19 cellular contexts compared by ENCODE assay signal in the genomic region with DNA sequence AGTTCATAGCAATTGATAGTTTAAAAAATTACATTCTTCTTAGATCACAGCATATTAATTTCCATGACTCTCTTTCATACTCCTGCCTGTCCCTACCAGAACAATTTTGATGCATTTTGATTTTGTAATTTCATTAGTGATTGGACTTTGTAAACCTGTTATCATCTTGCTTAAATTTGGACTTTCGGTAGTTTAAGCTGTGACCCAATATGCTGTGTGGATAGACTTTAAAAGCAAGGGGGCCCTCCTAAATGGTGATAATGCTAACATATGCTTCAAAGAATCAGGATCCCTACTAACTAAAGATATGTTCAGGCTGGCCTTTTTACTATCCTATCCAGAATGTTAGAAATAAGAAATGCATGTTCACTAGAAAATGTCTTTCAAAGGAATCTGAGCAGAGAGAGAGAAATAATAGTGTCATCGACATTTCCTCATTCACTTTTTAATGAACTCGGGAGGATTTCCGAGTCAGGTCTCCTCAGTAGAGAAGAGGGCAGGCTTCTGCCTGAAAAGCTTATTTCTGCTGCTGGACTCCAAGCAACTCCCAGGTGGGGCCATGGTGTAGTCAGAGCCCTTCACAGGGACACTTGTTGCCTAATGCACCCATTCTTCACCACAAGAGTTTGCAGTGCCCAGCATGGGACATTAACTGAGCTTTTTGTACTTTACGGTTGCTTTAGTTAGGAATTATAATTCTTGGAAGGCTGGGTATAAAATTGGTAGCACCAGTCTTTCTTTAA. TPM values are rescaled to one million over a fixed set of nuclear protein-coding genes. Genes with fewer than 3 reads are reported as not detected.
DNase-seq lines count a peak whose midpoint lies in the region; ATAC-seq, FAIRE-seq and TF ChIP-seq lines count a peak whose summit lies in the region.
"Had no signal": no experiment of that assay in that cellular context is flagged by ENCODE, and none has a peak within 500 bp of the region (broad histone marks: within the 10 kb centered on the region; RNA-seq: fewer than 3 reads in every experiment).

No MANE protein-coding gene starts in this region.

- no peaks in the 10 kb centered on the region for H3K79me2 ChIP-seq in HepG2 (ENCODE audit: insufficient read depth, low read length)

- H3K9me3 Mint-ChIP-seq in glutamatergic neuron (ENCODE audit: unreplicated experiment): peaks cover 6% of the 10 kb centered on the region
- H3K9me3 Mint-ChIP-seq in activated CD8-positive, alpha-beta memory T cell treated with anti-CD3 and anti-CD28 coated beads, Interleukin-2, amount 10 ng/mL, durations not matched to agents 7 days and 5 days (ENCODE audit: low read depth): no peaks in the 10 kb centered on the region
- H3K9me3 Mint-ChIP-seq: CD14-positive monocyte; CD8-positive, alpha-beta T cell had no signal

- no peak for TF ChIP-seq EP300 in HepG2 (IDR thresholded peaks at IDR 0.05; ENCODE audit: low read depth in 2 of 2, low read length in 2 of 2)
- TF ChIP-seq EP300 in HepG2 (CRISPR knock-in tag; IDR thresholded peaks at IDR 0.05; ENCODE audit: borderline replicate concordance): no peak
- TF ChIP-seq EP300 in sigmoid colon (IDR thresholded peaks at IDR 0.05): no peak

- CTCF ChIA-PET in HepG2 (lab: Yijun Ruan, JAX; ENCODE audit: low intra/inter-chr PET ratio, low total read pairs): no interaction called here
- CTCF ChIA-PET in activated CD8-positive, alpha-beta memory T cell treated with anti-CD3 and anti-CD28 coated beads, Interleukin-2, amount 10 ng/mL, durations not matched to agents 7 days and 5 days (lab: Charles Lee): no interaction called here

- H3K4me3 ChIP-seq in HepG2 (replicated peaks in 1 of 3; ENCODE audit: insufficient read depth in 1 of 3, low read depth in 2 of 3, low read length in 3 of 3) (no peak overlapping the region), sigmoid colon (no peak overlapping the region)

- peak overlapping the region; percentile 12 for H3K27ac Mint-ChIP-seq in glutamatergic neuron (ENCODE audit: unreplicated experiment)
- H3K27ac Mint-ChIP-seq in activated CD8-positive, alpha-beta memory T cell treated with anti-CD3 and anti-CD28 coated beads, Interleukin-2, amount 10 ng/mL, durations not matched to agents 7 days and 5 days: no peak overlapping the region
- H3K27ac Mint-ChIP-seq: CD14-positive monocyte; CD8-positive, alpha-beta T cell had no signal

- H3K4me3 Mint-ChIP-seq in glutamatergic neuron (ENCODE audit: unreplicated experiment): no peak overlapping the region
- no peak overlapping the region for H3K4me3 Mint-ChIP-seq in activated CD8-positive, alpha-beta memory T cell treated with anti-CD3 and anti-CD28 coated beads, Interleukin-2, amount 10 ng/mL, durations not matched to agents 7 days and 5 days
- H3K4me3 Mint-ChIP-seq: CD14-positive monocyte; CD8-positive, alpha-beta T cell had no signal

- POLR2A ChIA-PET in HepG2 (lab: Yijun Ruan, JAX): no interaction called here

- H3K9ac ChIP-seq in HepG2 (ENCODE audit: insufficient read depth, low read depth, low read length): no peak overlapping the region

- BruUV-seq in HepG2 (replicated peaks; lab: Mats Ljungman, UMichigan): no TSS peak

- ATAC-seq in HepG2: peak; percentile 55; the same call in 2 of the 3 replicates
- ATAC-seq in activated CD8-positive, alpha-beta memory T cell treated with anti-CD3 and anti-CD28 coated beads, Interleukin-2, amount 10 ng/mL, durations not matched to agents 7 days and 5 days: no peak
- ATAC-seq: CD8-positive, alpha-beta T cell; HCT116 had no signal

- H3K36me3 ChIP-seq in HepG2 (replicated peaks in 1 of 2; ENCODE audit: control insufficient read depth in 1 of 2, insufficient read depth in 2 of 2, low read length in 2 of 2) (no peaks in the 10 kb centered on the region), sigmoid colon (no peaks in the 10 kb centered on the region)

- H3K36me3 Mint-ChIP-seq in glutamatergic neuron (ENCODE audit: unreplicated experiment): no peaks in the 10 kb centered on the region
- no peaks in the 10 kb centered on the region for H3K36me3 Mint-ChIP-seq in activated CD8-positive, alpha-beta memory T cell treated with anti-CD3 and anti-CD28 coated beads, Interleukin-2, amount 10 ng/mL, durations not matched to agents 7 days and 5 days
- H3K36me3 Mint-ChIP-seq: CD14-positive monocyte; CD8-positive, alpha-beta T cell had no signal

- H3K27me3 ChIP-seq in HepG2 (ENCODE audit: control insufficient read depth in 1 of 2, insufficient read depth in 2 of 2, low read length in 2 of 2) (no peaks in the 10 kb centered on the region), sigmoid colon (no peaks in the 10 kb centered on the region)

- no peak for TF ChIP-seq RAD21 in HepG2 (CRISPR knock-in tag; IDR thresholded peaks at IDR 0.05)

- no peak overlapping the region for H2AFZ ChIP-seq in HepG2 (ENCODE audit: low read length)

- H4K20me1 ChIP-seq in HepG2 (ENCODE audit: insufficient read depth, low read length): no peaks in the 10 kb centered on the region

- peaks cover 48% of the 10 kb centered on the region for H3K4me1 Mint-ChIP-seq in glutamatergic neuron (ENCODE audit: low read depth, unreplicated experiment)
- H3K4me1 Mint-ChIP-seq in activated CD8-positive, alpha-beta memory T cell treated with anti-CD3 and anti-CD28 coated beads, Interleukin-2, amount 10 ng/mL, durations not matched to agents 7 days and 5 days: peaks cover 3% of the 10 kb centered on the region
- H3K4me1 Mint-ChIP-seq: CD14-positive monocyte had no signal

- TF ChIP-seq POLR2A in HepG2 (IDR thresholded peaks at IDR 0.05; ENCODE audit: insufficient read depth in 1 of 2, low read depth in 2 of 2, low read length in 2 of 2) (no peak), sigmoid colon (IDR thresholded peaks at IDR 0.05) (no peak)

- peak; percentile 10 for DNase-seq in DMS 273 (lab: John Stamatoyannopoulos, UW; ENCODE audit: unreplicated experiment)
- DNase-seq in DMS 273 treated with DMSO at 0.1 percent for 48 hours (lab: John Stamatoyannopoulos, UW): no peak
- no peak for DNase-seq in glutamatergic neuron
- DNase-seq in HepG2 (ENCODE audit: low spot score): no peak
- no peak for DNase-seq in NCI-H2029 (lab: John Stamatoyannopoulos, UW)
- no peak for DNase-seq in sigmoid colon
- no peak for DNase-seq in activated CD8-positive, alpha-beta memory T cell treated with anti-CD3 and anti-CD28 coated beads, Interleukin-2, amount 10 ng/mL, durations not matched to agents 7 days and 5 days
- DNase-seq in kidney glomerular epithelial cell (lab: John Stamatoyannopoulos, UW): no peak
- DNase-seq: CD8-positive, alpha-beta T cell; COR-L47; DMS53; GF-D8; IMR-90 had no signal

- in situ Hi-C loops in HepG2 (cut with HindIII; ENCODE audit: extremely low pct_ligation_motif_present, low pct_unique_long_range_greater_than_20kb): no loop called here

- H3K27ac ChIP-seq in HepG2 (ENCODE audit: extremely low read length, insufficient read depth, low read length): peak overlapping the region; percentile 6
- no peak overlapping the region for H3K27ac ChIP-seq in sigmoid colon
- H3K27ac ChIP-seq: 22Rv1 had no signal

- H3K4me2 ChIP-seq in HepG2 (ENCODE audit: low read depth, low read length): peak overlapping the region; percentile 34; the same call in 1 of the 2 replicates

- H3K4me1 ChIP-seq in HepG2 (ENCODE audit: insufficient read depth, low read length) (peaks cover 59% of the 10 kb centered on the region), sigmoid colon (no peaks in the 10 kb centered on the region)

- H3K9me3 ChIP-seq in HepG2 (ENCODE audit: low read length) (no peaks in the 10 kb centered on the region), sigmoid colon (no peaks in the 10 kb centered on the region)

- peaks cover 4% of the 10 kb centered on the region for H3K27me3 Mint-ChIP-seq in glutamatergic neuron (ENCODE audit: unreplicated experiment)
- peaks cover 34% of the 10 kb centered on the region for H3K27me3 Mint-ChIP-seq in activated CD8-positive, alpha-beta memory T cell treated with anti-CD3 and anti-CD28 coated beads, Interleukin-2, amount 10 ng/mL, durations not matched to agents 7 days and 5 days

- intact Hi-C loops in HepG2 (cut with micrococcal nuclease; ENCODE audit: unreplicated experiment) (no loop called here), sigmoid colon (cut with DNase I) (no loop called here)

- TF ChIP-seq CTCF in glutamatergic neuron (IDR thresholded peaks at IDR 0.05; ENCODE audit: partially characterized antibody, unreplicated experiment): no peak
- TF ChIP-seq CTCF in HepG2 (CRISPR knock-in tag; IDR thresholded peaks at IDR 0.05): no peak
- no peak for TF ChIP-seq CTCF in sigmoid colon (IDR thresholded peaks at IDR 0.05)

- no peak for FAIRE-seq in HepG2 (lab: Jason Lieb, UNC)
- FAIRE-seq: D721Med, GM19239, H54 had no signal

- 23% methylated on average over 5 of the region's 5 CpGs for WGBS in HepG2 (ENCODE audit: low lambda C conversion rate)
- 84 to 96% methylated on average over 5 of the region's 5 CpGs for WGBS in sigmoid colon, 2 donors

RNA-seq across cellular contexts. Expression of a gene that starts 16.7 kb away (rescaled TPM):
- total RNA-seq in glutamatergic neuron (ENCODE audit: unreplicated experiment): 0.98 TPM
- 2.8 and 3.5 TPM in 2 replicates for total RNA-seq in HepG2 (2016; rRNA removed; fragmentation: Illumina TruSeq; extraction: Trizol)
- total RNA-seq in HepG2 (2016; cell fraction: cytosol; rRNA removed; fragmentation: Illumina TruSeq; extraction: Trizol; ENCODE audit: low read depth): 0.61 and 0.62 TPM in 2 replicates
- total RNA-seq in HepG2 (2016; cell fraction: insoluble cytoplasmic fraction; rRNA removed; fragmentation: Illumina TruSeq; extraction: Trizol): 3.2 TPM in 2 replicates
- 2.4 and 2.6 TPM in 2 replicates for total RNA-seq in HepG2 (2016; cell fraction: membrane; rRNA removed; fragmentation: Illumina TruSeq; extraction: Trizol)
- total RNA-seq in HepG2 (2016; cell fraction: nucleus; rRNA removed; fragmentation: Illumina TruSeq; extraction: Trizol): 2.5 and 2.9 TPM in 2 replicates
- polyA plus RNA-seq in HepG2 (2011; rRNA removed): 5.0 and 5.2 TPM in 2 replicates
- polyA plus RNA-seq in HepG2 (2011; cell fraction: cytosol; rRNA removed): 2.2 and 5.0 TPM in 2 replicates
- polyA plus RNA-seq in HepG2 (2011; cell fraction: nucleus; rRNA removed): 3.0 and 5.8 TPM in 2 replicates
- 17.1 and 20.4 TPM in 2 replicates for polyA plus RNA-seq in HepG2 (2012)
- 0.35 TPM in 2 replicates for polyA plus RNA-seq in HepG2 (2016; cell fraction: cytosol; fragmentation: Illumina TruSeq; extraction: Trizol; ENCODE audit: low read depth)
- polyA plus RNA-seq in HepG2 (2016; cell fraction: insoluble cytoplasmic fraction; fragmentation: Illumina TruSeq; extraction: Trizol; ENCODE audit: low read depth): 2.7 and 3.2 TPM in 2 replicates
- polyA plus RNA-seq in HepG2 (2016; cell fraction: membrane; fragmentation: Illumina TruSeq; extraction: Trizol; ENCODE audit: low read depth): 1.3 and 1.4 TPM in 2 replicates
- polyA plus RNA-seq in HepG2 (2016; cell fraction: nucleus; fragmentation: Illumina TruSeq; extraction: Trizol; ENCODE audit: insufficient read depth, low read depth): 3.6 and 3.8 TPM in 2 replicates
- 5.5 TPM in 1 of 2 replicates, not detected in the other for polyA minus RNA-seq in HepG2 (2011; rRNA and poly(A)+ RNA removed; ENCODE audit: low replicate concordance)
- polyA minus RNA-seq in HepG2 (2011; cell fraction: cytosol; rRNA and poly(A)+ RNA removed): 3.0 and 5.9 TPM in 2 replicates
- polyA minus RNA-seq in HepG2 (2011; cell fraction: nucleus; rRNA and poly(A)+ RNA removed): 3.0 and 6.1 TPM in 2 replicates
- total RNA-seq in sigmoid colon: 1 to 10 TPM in 2 of 4 donors, under 1 TPM in 2; 0.55 to 1.3 (median 0.87) TPM
- 1 to 10 TPM in 1 of 3 donors, under 1 TPM in 2; 0.39 to 3.5 (median 0.60) TPM for polyA plus RNA-seq in sigmoid colon
- not detected for total RNA-seq in activated CD8-positive, alpha-beta memory T cell treated with anti-CD3 and anti-CD28 coated beads, Interleukin-2, amount 10 ng/mL, durations not matched to agents 7 days and 5 days
- total RNA-seq: CD8-positive, alpha-beta T cell had no signal
- polyA plus RNA-seq: CD14-positive monocyte had no signal
